ENCODE assay signal across 8 cellular contexts in genomic region chr1:202135221-202135721, GRCh38. TPM values are rescaled to one million over a fixed set of nuclear protein-coding genes. Genes with fewer than 3 reads are reported as not detected.
DNase-seq lines count a peak whose midpoint lies in the region; ATAC-seq and TF ChIP-seq lines count a peak whose summit lies in the region.

No MANE protein-coding gene starts in this region.

- peak; percentile 91 for TF ChIP-seq CTCF in GM06990 (IDR thresholded peaks at IDR 0.05; ENCODE audit: insufficient read depth, low read length, poor library complexity, severe bottlenecking)
- TF ChIP-seq CTCF in lung (IDR thresholded peaks at IDR 0.05; ENCODE audit: control extremely low read depth, extremely low read depth): peak; percentile 72
- TF ChIP-seq CTCF in stomach (IDR thresholded peaks at IDR 0.05): peak in 5 of 7 experiments; percentile 80 to 97 (median 92)

- H3K4me1 ChIP-seq in lung (ENCODE audit: control insufficient read depth in 2 of 2, insufficient read depth in 2 of 2, low read length in 2 of 2) (peaks cover 0 to 14% of the 10 kb centered on the region in 2 donors), stomach (peaks cover 19 to 55% (median 37%) of the 10 kb centered on the region in 4 donors)

- TF ChIP-seq POLR2A in stomach (IDR thresholded peaks at IDR 0.05): no peak

- TF ChIP-seq EP300 in stomach (IDR thresholded peaks at IDR 0.05): no peak

- H3K27ac ChIP-seq in lung (ENCODE audit: low read depth in 1 of 2, low read length in 1 of 2) (no peak overlapping the region), stomach (peak overlapping the region in 4 of 5 donors; percentile 5 to 83 (median 44))

- no peaks in the 10 kb centered on the region for H3K4me1 Mint-ChIP-seq in activated CD4-positive, alpha-beta T cell treated with anti-CD3 and anti-CD28 coated beads, Interleukin-2, amount 10 ng/mL, durations not matched to agents 7 days and 5 days

- DNase-seq in GM06990 (ENCODE audit: extremely low read depth, insufficient read length): no peak
- DNase-seq in NCI-H460 (ENCODE audit: extremely low read depth, low read depth): peak; percentile 68
- peak; percentile 62 for DNase-seq in activated CD4-positive, alpha-beta T cell treated with anti-CD3 and anti-CD28 coated beads, Interleukin-2, amount 10 ng/mL, durations not matched to agents 7 days and 5 days
- DNase-seq in effector CD8-positive, alpha-beta T cell (lab: John Stamatoyannopoulos, UW): peak; percentile 20
- peak; percentile 50 for DNase-seq in lung (ENCODE audit: low spot score)
- DNase-seq in stomach: peak; percentile 65

- 41 to 53% methylated on average over 15 of the region's 15 CpGs for WGBS in lung, 2 donors
- WGBS in stomach, 5 donors: 22 to 36% (median 30%) methylated on average over 12 to 15 of the region's 15 CpGs

- no peaks in the 10 kb centered on the region for H3K9me3 ChIP-seq in lung (ENCODE audit: control insufficient read depth in 2 of 2, insufficient read depth in 1 of 2, low read length in 1 of 2)
- no peaks in the 10 kb centered on the region for H3K9me3 ChIP-seq in stomach

- H3K27me3 Mint-ChIP-seq in activated CD4-positive, alpha-beta T cell treated with anti-CD3 and anti-CD28 coated beads, Interleukin-2, amount 10 ng/mL, durations not matched to agents 7 days and 5 days: no peaks in the 10 kb centered on the region

- peaks cover 17% of the 10 kb centered on the region for H3K36me3 Mint-ChIP-seq in activated CD4-positive, alpha-beta T cell treated with anti-CD3 and anti-CD28 coated beads, Interleukin-2, amount 10 ng/mL, durations not matched to agents 7 days and 5 days (ENCODE audit: low read depth)

- CTCF ChIA-PET in activated CD4-positive, alpha-beta T cell treated with anti-CD3 and anti-CD28 coated beads, Interleukin-2, amount 10 ng/mL, durations not matched to agents 7 days and 5 days (lab: Charles Lee): interaction anchor here (0.7 to 1.8 kb wide), 6 partner anchors 9 to 136 kb away, joined by 3 to 10 read pairs (median 3); partner anchors contain the start of gene PTPN7

- H3K4me3 ChIP-seq in GM06990 (replicated peaks; ENCODE audit: low read depth, low read length) (no peak overlapping the region), lung (no peak overlapping the region), stomach (no peak overlapping the region)

- ATAC-seq in HG03135 (IDR thresholded peaks at IDR 0.05; ENCODE audit: unreplicated experiment) (peak; percentile 65), lung (ENCODE audit: insufficient read depth, low FRiP score) (peak; percentile 78), HG02973 (IDR thresholded peaks at IDR 0.05; ENCODE audit: unreplicated experiment) (no peak)

- H3K36me3 ChIP-seq in GM06990 (ENCODE audit: control insufficient read depth, insufficient read depth, low read length) (peaks cover 22% of the 10 kb centered on the region), lung (ENCODE audit: control insufficient read depth in 2 of 2, insufficient read depth in 2 of 2, low read length in 2 of 2) (peaks cover 16 to 36% of the 10 kb centered on the region in 2 donors), stomach (peaks cover 29 to 75% (median 64%) of the 10 kb centered on the region in 4 donors)

- intact Hi-C loops in stomach (cut with DNase I; ENCODE audit: low total_unique reads): no loop called here

- H3K9me3 Mint-ChIP-seq in activated CD4-positive, alpha-beta T cell treated with anti-CD3 and anti-CD28 coated beads, Interleukin-2, amount 10 ng/mL, durations not matched to agents 7 days and 5 days: no peaks in the 10 kb centered on the region

- H3K27me3 ChIP-seq in GM06990 (replicated peaks; ENCODE audit: control insufficient read depth, insufficient read depth, low read length) (no peaks in the 10 kb centered on the region), lung (ENCODE audit: control insufficient read depth, insufficient read depth) (no peaks in the 10 kb centered on the region), stomach (no peaks in the 10 kb centered on the region)

- H3K4me3 Mint-ChIP-seq in activated CD4-positive, alpha-beta T cell treated with anti-CD3 and anti-CD28 coated beads, Interleukin-2, amount 10 ng/mL, durations not matched to agents 7 days and 5 days: no peak overlapping the region

- no peak overlapping the region for H3K27ac Mint-ChIP-seq in activated CD4-positive, alpha-beta T cell treated with anti-CD3 and anti-CD28 coated beads, Interleukin-2, amount 10 ng/mL, durations not matched to agents 7 days and 5 days

- POLR2A ChIA-PET in activated CD4-positive, alpha-beta T cell treated with anti-CD3 and anti-CD28 coated beads, Interleukin-2, amount 10 ng/mL, durations not matched to agents 7 days and 5 days (lab: Charles Lee): no interaction called here

RNA-seq across cellular contexts. Expression of gene ARL8A, which starts 9.3 kb away (rescaled TPM):
- total RNA-seq in NCI-H460 (2014; rRNA removed; shearing (Covaris generic)): 43.8 and 46.6 TPM in 2 replicates
- 16.5 and 44.1 TPM in 2 replicates for polyA plus RNA-seq in NCI-H460 (2014; cell fraction: nucleus; rRNA removed)
- 10 to 100 TPM; 51.6 to 53.8 TPM for total RNA-seq in activated CD4-positive, alpha-beta T cell treated with anti-CD3 and anti-CD28 coated beads, Interleukin-2, amount 10 ng/mL, durations not matched to agents 7 days and 5 days
- total RNA-seq in lung: 10 to 100 TPM; 27.8 to 82.0 TPM
- 10 to 100 TPM; 43.6 to 54.0 TPM for polyA plus RNA-seq in lung
- total RNA-seq in stomach: 10 to 100 TPM in 4 of 5 donors, 1 to 10 TPM in 1; 7.8 to 34.5 (median 29.4) TPM
- 10 to 100 TPM; 18.3 to 20.4 (median 19.1) TPM for polyA plus RNA-seq in stomach

RNA-seq across cellular contexts. Expression of gene GPR37L1, which starts 12.6 kb away (rescaled TPM):
- not detected in 2 replicates for total RNA-seq in NCI-H460 (2014; rRNA removed; shearing (Covaris generic))
- not detected in 2 replicates for polyA plus RNA-seq in NCI-H460 (2014; cell fraction: nucleus; rRNA removed)
- total RNA-seq in activated CD4-positive, alpha-beta T cell treated with anti-CD3 and anti-CD28 coated beads, Interleukin-2, amount 10 ng/mL, durations not matched to agents 7 days and 5 days: not detected
- under 1 TPM in 1 of 2 donors, not detected in 1; 0.09 TPM for total RNA-seq in lung
- under 1 TPM; 0.04 to 0.05 TPM for polyA plus RNA-seq in lung
- total RNA-seq in stomach: 1 to 10 TPM in 1 of 5 donors, under 1 TPM in 3, not detected in 1; under 0.01 to 2.0 (median 0.45) TPM
- polyA plus RNA-seq in stomach: under 1 TPM in 1 of 3 donors, not detected in 2; 0.18 TPM

RNA-seq across cellular contexts. Expression of gene PTPN7, which starts 25.1 kb away (rescaled TPM):
- total RNA-seq in NCI-H460 (2014; rRNA removed; shearing (Covaris generic)): not detected in 2 replicates
- not detected in 2 replicates for polyA plus RNA-seq in NCI-H460 (2014; cell fraction: nucleus; rRNA removed)
- 100 to 1,000 TPM; 183 to 188 TPM for total RNA-seq in activated CD4-positive, alpha-beta T cell treated with anti-CD3 and anti-CD28 coated beads, Interleukin-2, amount 10 ng/mL, durations not matched to agents 7 days and 5 days
- 1 to 10 TPM; 4.5 to 6.9 TPM for total RNA-seq in lung
- 10 to 100 TPM in 1 of 2 donors, 1 to 10 TPM in 1; 2.9 to 14.0 TPM for polyA plus RNA-seq in lung
- 10 to 100 TPM in 1 of 5 donors, 1 to 10 TPM in 3, not detected in 1; 2.0 to 16.3 (median 4.6) TPM for total RNA-seq in stomach
- 1 to 10 TPM; 1.8 to 4.4 (median 2.1) TPM for polyA plus RNA-seq in stomach

RNA-seq across cellular contexts. Expression of gene LGR6, which starts 58.3 kb away (rescaled TPM):
- 0.15 and 0.46 TPM in 2 replicates for total RNA-seq in NCI-H460 (2014; rRNA removed; shearing (Covaris generic))
- not detected in 2 replicates for polyA plus RNA-seq in NCI-H460 (2014; cell fraction: nucleus; rRNA removed)
- total RNA-seq in activated CD4-positive, alpha-beta T cell treated with anti-CD3 and anti-CD28 coated beads, Interleukin-2, amount 10 ng/mL, durations not matched to agents 7 days and 5 days: not detected
- total RNA-seq in lung (1 to 10 TPM; 1.3 to 4.1 TPM), stomach (under 1 TPM in 2 of 5 donors, not detected in 3; 0.43 to 0.73 TPM)
- polyA plus RNA-seq in lung (1 to 10 TPM in 1 of 2 donors, under 1 TPM in 1; 0.57 to 1.3 TPM), stomach (1 to 10 TPM in 1 of 3 donors, under 1 TPM in 1, not detected in 1; 0.15 to 3.5 TPM)

Comparison
In these comparisons a context has a peak if more than half of its experiments do, and no peak if none do; other contexts are left out.
1. H3K27ac ChIP-seq: peak in stomach (4 of 5); none in lung (0 of 2).
2. RNA of gene PTPN7, which starts 25.1 kb away (total RNA-seq): 183 to 188 TPM in activated CD4-positive, alpha-beta T cell treated with anti-CD3 and anti-CD28 coated beads, Interleukin-2, amount 10 ng/mL, durations not matched to agents 7 days and 5 days; 4.5 to 6.9 TPM in lung, 2.0 to 16.3 TPM in stomach and not detected in NCI-H460; every median in the first group is over 10 times any median in the second.
3. Peak in every context shown above with its lines, with median percentiles within 50 percentile points of each other: CTCF ChIP-seq.